8 cellular contexts compared by ENCODE assay signal in the genomic region with DNA sequence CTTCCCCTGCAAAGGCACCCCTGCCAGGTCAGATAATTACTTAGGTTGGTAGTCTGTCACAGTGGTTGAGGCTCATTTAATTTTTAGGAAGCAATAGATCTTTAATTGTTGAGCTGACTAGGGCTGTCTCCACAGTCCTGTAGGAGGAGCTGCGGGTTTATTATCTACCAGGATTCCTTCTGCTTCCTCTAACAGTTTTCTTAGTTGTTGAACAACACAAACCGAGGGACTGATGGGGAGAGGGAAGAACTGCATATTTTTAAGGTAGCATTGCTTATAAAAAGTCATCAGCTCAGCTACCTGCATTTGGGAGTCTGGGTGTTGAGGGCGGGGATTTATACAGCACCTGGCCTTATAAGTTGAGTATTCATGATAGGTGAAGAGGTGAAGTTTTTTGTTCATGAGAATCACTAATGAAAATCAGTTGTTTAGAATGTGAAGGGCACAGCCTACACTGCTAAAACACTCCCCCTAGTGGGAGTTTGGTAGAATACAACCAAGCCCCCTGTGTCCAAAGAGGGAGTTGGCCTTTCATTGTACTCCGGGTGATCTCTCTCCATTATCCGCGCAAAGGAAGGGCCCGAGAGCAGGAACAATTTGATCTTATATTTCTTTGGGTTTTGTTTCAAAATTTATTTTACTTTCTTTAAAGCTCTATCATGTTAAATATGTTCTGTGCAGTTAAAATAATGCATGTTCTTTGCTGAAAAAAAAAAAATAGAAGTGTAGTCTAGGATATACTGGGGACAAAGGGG.
A peak's percentile ranks its signal among the peaks of the same experiment; 100 is the strongest.
DNase-seq lines count a peak whose midpoint lies in the region; ATAC-seq and TF ChIP-seq lines count a peak whose summit lies in the region.

No MANE protein-coding gene starts in this region.

- H3K36me3 ChIP-seq in GM06990 (ENCODE audit: control insufficient read depth, insufficient read depth, low read length) (peaks cover 41% of the 10 kb centered on the region), skeletal muscle satellite cell (ENCODE audit: insufficient read depth, low read length) (peaks cover 44% of the 10 kb centered on the region)

- peaks cover 18% of the 10 kb centered on the region for H3K4me1 ChIP-seq in skeletal muscle satellite cell (ENCODE audit: control insufficient read depth, insufficient read depth, low read length)

- H3K9ac ChIP-seq in skeletal muscle satellite cell (ENCODE audit: low read depth, low read length) = peak overlapping the region; percentile 4

- no peak for ATAC-seq in GM19397 (IDR thresholded peaks at IDR 0.05; ENCODE audit: unreplicated experiment)

- CTCF ChIA-PET in RWPE1 (lab: Yijun Ruan, JAX) = interaction anchor here (0.5 to 1.1 kb wide), 10 partner anchors 32 to 897 kb away, joined by 3 to 6 read pairs (median 3); no protein-coding TSS in a partner anchor

- no peaks in the 10 kb centered on the region for H3K9me3 ChIP-seq in skeletal muscle satellite cell (replicated peaks; ENCODE audit: low read length)

- DNase-seq in GM06990 (ENCODE audit: extremely low read depth, insufficient read length) = no peak
- DNase-seq in Kasumi-1 (lab: John Stamatoyannopoulos, UW) = peak; percentile 85 to 88
- DNase-seq in RWPE1 (ENCODE audit: low spot score) = peak; percentile 71
- DNase-seq in astrocyte of the hippocampus (ENCODE audit: low read depth, low spot score) = peak; percentile 81
- DNase-seq in hepatic stellate cell (ENCODE audit: low spot score) = peak; percentile 78

- H3K27ac ChIP-seq in 22Rv1 (peak overlapping the region; percentile 89), RWPE1 (peak overlapping the region; percentile 72)

- no peak overlapping the region for H3K4me3 ChIP-seq in GM06990 (replicated peaks; ENCODE audit: low read depth, low read length)
- H3K4me3 ChIP-seq in skeletal muscle satellite cell (ENCODE audit: low read length) = no peak overlapping the region

- POLR2A ChIA-PET in RWPE1 (lab: Yijun Ruan, JAX; ENCODE audit: low non-redundant PET) = interaction anchor here (0.7 kb wide), 1 partner anchor 73 kb away, joined by 5 read pairs; no protein-coding TSS in a partner anchor

- TF ChIP-seq CTCF in 22Rv1 (IDR thresholded peaks at IDR 0.05) (peak; percentile 94), GM06990 (IDR thresholded peaks at IDR 0.05; ENCODE audit: insufficient read depth, low read length, poor library complexity, severe bottlenecking) (peak; percentile 83), RWPE1 (conservative IDR thresholded peaks at IDR 0.05; ENCODE audit: low read depth) (peak; percentile 91)

- H3K27me3 ChIP-seq in GM06990 (replicated peaks; ENCODE audit: control insufficient read depth, insufficient read depth, low read length) = no peaks in the 10 kb centered on the region
- H3K27me3 ChIP-seq in skeletal muscle satellite cell (ENCODE audit: control insufficient read depth, insufficient read depth, low read length) = no peaks in the 10 kb centered on the region

- H3K4me2 ChIP-seq in skeletal muscle satellite cell (ENCODE audit: low read length) = no peak overlapping the region
